In the genomic region with DNA sequence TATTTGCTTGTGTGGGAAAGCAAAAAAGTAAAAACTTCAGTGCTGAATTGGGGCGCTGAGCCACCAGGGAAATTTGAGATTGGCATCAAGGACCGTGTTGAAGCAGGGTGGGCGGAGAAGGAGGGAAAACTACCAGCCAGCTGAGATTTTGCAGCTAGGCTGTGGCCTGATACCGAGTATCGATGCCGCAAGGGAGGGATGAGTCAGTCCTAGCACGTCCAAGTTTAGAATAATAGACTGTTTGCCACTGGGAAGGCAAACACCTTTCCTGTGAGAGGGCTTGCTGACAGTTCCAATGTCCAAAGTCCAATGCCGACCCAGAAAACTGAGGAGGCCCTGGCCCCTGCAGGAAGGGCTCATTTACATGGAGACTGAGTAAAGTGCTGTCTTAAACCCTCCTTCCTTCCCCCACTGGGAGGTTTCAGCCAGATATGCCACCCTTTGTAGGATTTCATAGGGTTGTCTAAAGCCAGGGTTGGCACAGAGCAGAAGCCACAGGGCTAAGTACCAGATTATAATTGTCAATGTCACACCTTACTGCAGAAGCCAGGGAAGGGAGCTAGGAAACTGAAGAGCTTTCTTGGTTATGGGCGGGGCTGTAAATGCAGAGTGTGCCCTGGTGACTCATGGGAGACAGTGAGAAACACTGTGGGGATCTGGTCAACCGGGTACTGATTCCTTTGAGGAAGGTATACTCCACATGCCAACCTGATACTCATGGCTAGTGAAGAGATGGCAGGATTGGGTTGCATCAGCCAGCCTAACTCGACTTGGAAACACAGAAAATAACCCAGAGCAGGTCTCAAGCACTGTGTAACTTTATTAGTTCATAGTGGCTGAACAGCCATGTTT, we compare ENCODE assay signal across 1 cellular context.
TF ChIP-seq lines count a peak whose summit lies in the region.

No MANE protein-coding gene starts in this region.

TF ChIP-seq in K562, 482 proteins besides CTCF, POLR2A, EP300 and RAD21 (continued from another document and continues in another):
- TF ChIP-seq SMAD3 (CRISPR knock-in tag; conservative IDR thresholded peaks at IDR 0.05) (no peak), ERF (CRISPR knock-in tag; IDR thresholded peaks at IDR 0.05) (no peak), TARDBP (IDR thresholded peaks at IDR 0.05) (no peak), ZNF644 (tag; IDR thresholded peaks at IDR 0.05; ENCODE audit: low read depth) (no peak), SIRT6 (IDR thresholded peaks at IDR 0.05; ENCODE audit: low read depth, low read length) (no peak), BRF1 (IDR thresholded peaks at IDR 0.05; ENCODE audit: borderline replicate concordance, extremely low read depth, insufficient read length) (no peak), ZNF444 (CRISPR knock-in tag; IDR thresholded peaks at IDR 0.05) (no peak), FOXJ2 (tag; IDR thresholded peaks at IDR 0.05) (no peak), ZNF23 (CRISPR knock-in tag; IDR thresholded peaks at IDR 0.05) (no peak; the same call in 1 of the 2 replicates), DNMT1 (IDR thresholded peaks at IDR 0.05) (no peak), ZNF134 (CRISPR knock-in tag; conservative IDR thresholded peaks at IDR 0.05) (0 out of 2 replicates have a peak, but pooled peaks have one; percentile 44), VEZF1 (CRISPR knock-in tag; IDR thresholded peaks at IDR 0.05) (peak; percentile 37; the same call in 1 of the 2 replicates), CHD4 (IDR thresholded peaks at IDR 0.05; ENCODE audit: insufficient read depth, insufficient replicate concordance, low read depth, low read length, poor library complexity, severe bottlenecking) (no peak), ADNP (tag; IDR thresholded peaks at IDR 0.05) (no peak), ZNF217 (CRISPR knock-in tag; IDR thresholded peaks at IDR 0.05) (no peak), STAT5B (CRISPR knock-in tag; IDR thresholded peaks at IDR 0.05) (no peak), XRCC4 (IDR thresholded peaks at IDR 0.05; ENCODE audit: extremely low read depth, insufficient read depth, insufficient read length) (no peak), CHD1 (IDR thresholded peaks at IDR 0.05; ENCODE audit: low read length) (no peak), DACH1 (IDR thresholded peaks at IDR 0.05; ENCODE audit: partially characterized antibody) (no peak), DEAF1 (CRISPR knock-in tag; IDR thresholded peaks at IDR 0.05) (no peak), KLF1 (tag; IDR thresholded peaks at IDR 0.05) (no peak), RERE (CRISPR knock-in tag; IDR thresholded peaks at IDR 0.05; ENCODE audit: borderline replicate concordance) (no peak), ZNF184 (CRISPR knock-in tag; IDR thresholded peaks at IDR 0.05) (no peak), NCOR1 (IDR thresholded peaks at IDR 0.05) (peak; percentile 40), COPS2 (conservative IDR thresholded peaks at IDR 0.05) (no peak), PHF21A (IDR thresholded peaks at IDR 0.05; ENCODE audit: borderline replicate concordance, low read depth) (0 out of 2 replicates have a peak, but pooled peaks have one; percentile 74), MAZ (CRISPR knock-in tag; conservative IDR thresholded peaks at IDR 0.05 in 1 of 2, IDR thresholded peaks at IDR 0.05 in 1 of 2) (peak; percentile 50 to 68), HDAC8 (tag; IDR thresholded peaks at IDR 0.05) (no peak), ZNF764 (CRISPR knock-in tag; IDR thresholded peaks at IDR 0.05; ENCODE audit: low read depth) (no peak), ZNF41 (CRISPR knock-in tag; conservative IDR thresholded peaks at IDR 0.05) (no peak), CBX2 (IDR thresholded peaks at IDR 0.05; ENCODE audit: insufficient read depth, low read length, poor library complexity, severe bottlenecking) (no peak), TCF7 (IDR thresholded peaks at IDR 0.05; ENCODE audit: borderline replicate concordance) (no peak), U2AF2 (optimal IDR thresholded peaks at IDR 0.05; ENCODE audit: low read depth, low read length) (no peak), EP400 (IDR thresholded peaks at IDR 0.05) (no peak), THRA (IDR thresholded peaks at IDR 0.05) (no peak), ZNF695 (CRISPR knock-in tag; IDR thresholded peaks at IDR 0.05) (no peak), TBP (optimal IDR thresholded peaks at IDR 0.05; ENCODE audit: low read depth, low read length) (peak; percentile 95), MYC (IDR thresholded peaks at IDR 0.05; ENCODE audit: low read depth, low read length) (peak; percentile 6; the same call in 1 of the 2 replicates), MYC (CRISPR knock-in tag; IDR thresholded peaks at IDR 0.05; ENCODE audit: borderline replicate concordance, low read depth) (no peak), RFX1 (IDR thresholded peaks at IDR 0.05) (no peak), HMG20A (CRISPR knock-in tag; conservative IDR thresholded peaks at IDR 0.05) (no peak), ZKSCAN3 (CRISPR knock-in tag; IDR thresholded peaks at IDR 0.05) (no peak), KAT2B (IDR thresholded peaks at IDR 0.05; ENCODE audit: low read depth, low read length) (no peak), ZNF124 (CRISPR knock-in tag; IDR thresholded peaks at IDR 0.05) (no peak), HNRNPK (IDR thresholded peaks at IDR 0.05; ENCODE audit: low read depth, low read length, poor library complexity, severe bottlenecking) (no peak), SIX5 (IDR thresholded peaks at IDR 0.05; ENCODE audit: borderline replicate concordance in 1 of 2, insufficient read depth in 1 of 2, low read depth in 1 of 2, low read length in 2 of 2) (no peak)
- TF ChIP-seq, protein P1, sequence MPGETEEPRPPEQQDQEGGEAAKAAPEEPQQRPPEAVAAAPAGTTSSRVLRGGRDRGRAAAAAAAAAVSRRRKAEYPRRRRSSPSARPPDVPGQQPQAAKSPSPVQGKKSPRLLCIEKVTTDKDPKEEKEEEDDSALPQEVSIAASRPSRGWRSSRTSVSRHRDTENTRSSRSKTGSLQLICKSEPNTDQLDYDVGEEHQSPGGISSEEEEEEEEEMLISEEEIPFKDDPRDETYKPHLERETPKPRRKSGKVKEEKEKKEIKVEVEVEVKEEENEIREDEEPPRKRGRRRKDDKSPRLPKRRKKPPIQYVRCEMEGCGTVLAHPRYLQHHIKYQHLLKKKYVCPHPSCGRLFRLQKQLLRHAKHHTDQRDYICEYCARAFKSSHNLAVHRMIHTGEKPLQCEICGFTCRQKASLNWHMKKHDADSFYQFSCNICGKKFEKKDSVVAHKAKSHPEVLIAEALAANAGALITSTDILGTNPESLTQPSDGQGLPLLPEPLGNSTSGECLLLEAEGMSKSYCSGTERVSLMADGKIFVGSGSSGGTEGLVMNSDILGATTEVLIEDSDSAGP (CRISPR knock-in tag; IDR thresholded peaks at IDR 0.05): no peak
- TF ChIP-seq, protein P2, sequence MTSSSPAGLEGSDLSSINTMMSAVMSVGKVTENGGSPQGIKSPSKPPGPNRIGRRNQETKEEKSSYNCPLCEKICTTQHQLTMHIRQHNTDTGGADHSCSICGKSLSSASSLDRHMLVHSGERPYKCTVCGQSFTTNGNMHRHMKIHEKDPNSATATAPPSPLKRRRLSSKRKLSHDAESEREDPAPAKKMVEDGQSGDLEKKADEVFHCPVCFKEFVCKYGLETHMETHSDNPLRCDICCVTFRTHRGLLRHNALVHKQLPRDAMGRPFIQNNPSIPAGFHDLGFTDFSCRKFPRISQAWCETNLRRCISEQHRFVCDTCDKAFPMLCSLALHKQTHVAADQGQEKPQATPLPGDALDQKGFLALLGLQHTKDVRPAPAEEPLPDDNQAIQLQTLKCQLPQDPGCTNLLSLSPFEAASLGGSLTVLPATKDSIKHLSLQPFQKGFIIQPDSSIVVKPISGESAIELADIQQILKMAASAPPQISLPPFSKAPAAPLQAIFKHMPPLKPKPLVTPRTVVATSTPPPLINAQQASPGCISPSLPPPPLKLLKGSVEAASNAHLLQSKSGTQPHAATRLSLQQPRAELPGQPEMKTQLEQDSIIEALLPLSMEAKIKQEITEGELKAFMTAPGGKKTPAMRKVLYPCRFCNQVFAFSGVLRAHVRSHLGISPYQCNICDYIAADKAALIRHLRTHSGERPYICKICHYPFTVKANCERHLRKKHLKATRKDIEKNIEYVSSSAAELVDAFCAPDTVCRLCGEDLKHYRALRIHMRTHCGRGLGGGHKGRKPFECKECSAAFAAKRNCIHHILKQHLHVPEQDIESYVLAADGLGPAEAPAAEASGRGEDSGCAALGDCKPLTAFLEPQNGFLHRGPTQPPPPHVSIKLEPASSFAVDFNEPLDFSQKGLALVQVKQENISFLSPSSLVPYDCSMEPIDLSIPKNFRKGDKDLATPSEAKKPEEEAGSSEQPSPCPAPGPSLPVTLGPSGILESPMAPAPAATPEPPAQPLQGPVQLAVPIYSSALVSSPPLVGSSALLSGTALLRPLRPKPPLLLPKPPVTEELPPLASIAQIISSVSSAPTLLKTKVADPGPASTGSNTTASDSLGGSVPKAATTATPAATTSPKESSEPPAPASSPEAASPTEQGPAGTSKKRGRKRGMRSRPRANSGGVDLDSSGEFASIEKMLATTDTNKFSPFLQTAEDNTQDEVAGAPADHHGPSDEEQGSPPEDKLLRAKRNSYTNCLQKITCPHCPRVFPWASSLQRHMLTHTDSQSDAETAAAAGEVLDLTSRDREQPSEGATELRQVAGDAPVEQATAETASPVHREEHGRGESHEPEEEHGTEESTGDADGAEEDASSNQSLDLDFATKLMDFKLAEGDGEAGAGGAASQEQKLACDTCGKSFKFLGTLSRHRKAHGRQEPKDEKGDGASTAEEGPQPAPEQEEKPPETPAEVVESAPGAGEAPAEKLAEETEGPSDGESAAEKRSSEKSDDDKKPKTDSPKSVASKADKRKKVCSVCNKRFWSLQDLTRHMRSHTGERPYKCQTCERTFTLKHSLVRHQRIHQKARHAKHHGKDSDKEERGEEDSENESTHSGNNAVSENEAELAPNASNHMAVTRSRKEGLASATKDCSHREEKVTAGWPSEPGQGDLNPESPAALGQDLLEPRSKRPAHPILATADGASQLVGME (CRISPR knock-in tag; IDR thresholded peaks at IDR 0.05): no peak
- TF ChIP-seq, protein P3, sequence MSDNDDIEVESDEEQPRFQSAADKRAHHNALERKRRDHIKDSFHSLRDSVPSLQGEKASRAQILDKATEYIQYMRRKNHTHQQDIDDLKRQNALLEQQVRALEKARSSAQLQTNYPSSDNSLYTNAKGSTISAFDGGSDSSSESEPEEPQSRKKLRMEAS (CRISPR knock-in tag; IDR thresholded peaks at IDR 0.05): peak; percentile 57
